Comparison of ENCODE assay signal across 8 cellular contexts in genomic region chr17:49748791-49749190, GRCh38. TPM values are rescaled to one million over a fixed set of nuclear protein-coding genes. Genes with fewer than 3 reads are reported as not detected.
A peak's percentile ranks its signal among the peaks of the same experiment; 100 is the strongest.
DNase-seq lines count a peak whose midpoint lies in the region; ATAC-seq and TF ChIP-seq lines count a peak whose summit lies in the region.

No MANE protein-coding gene starts in this region.

- POLR2A ChIA-PET in activated CD4-positive, alpha-beta T cell treated with anti-CD3 and anti-CD28 coated beads, Interleukin-2, amount 10 ng/mL, durations not matched to agents 7 days and 5 days (lab: Charles Lee), result interaction anchor here (0.6 kb wide), 1 partner anchor 14 kb away, joined by 4 read pairs; no protein-coding TSS in a partner anchor
- POLR2A ChIA-PET in A673 (lab: Charles Lee; ENCODE audit: low non-redundant PET), result no interaction called here

- intact Hi-C loops in A673 (cut with micrococcal nuclease; ENCODE audit: unreplicated experiment) (no loop called here), sigmoid colon (cut with DNase I) (no loop called here)

- H3K4me3 ChIP-seq in coronary artery (no peak overlapping the region), A673 (ENCODE audit: low read depth, low read length, poor library complexity, severe bottlenecking) (no peak overlapping the region), sigmoid colon (no peak overlapping the region)

- ATAC-seq in GM19043 (IDR thresholded peaks at IDR 0.05; ENCODE audit: low read depth, unreplicated experiment) (peak; percentile 86), HG03135 (IDR thresholded peaks at IDR 0.05; ENCODE audit: unreplicated experiment) (peak; percentile 85)

- TF ChIP-seq EP300 in sigmoid colon (IDR thresholded peaks at IDR 0.05), result no peak

- peaks cover 49% of the 10 kb centered on the region for H3K36me3 Mint-ChIP-seq in activated CD4-positive, alpha-beta T cell treated with anti-CD3 and anti-CD28 coated beads, Interleukin-2, amount 10 ng/mL, durations not matched to agents 7 days and 5 days (ENCODE audit: low read depth)

- H3K9me3 Mint-ChIP-seq in activated CD4-positive, alpha-beta T cell treated with anti-CD3 and anti-CD28 coated beads, Interleukin-2, amount 10 ng/mL, durations not matched to agents 7 days and 5 days, result peaks cover 3% of the 10 kb centered on the region

- H3K4me1 Mint-ChIP-seq in activated CD4-positive, alpha-beta T cell treated with anti-CD3 and anti-CD28 coated beads, Interleukin-2, amount 10 ng/mL, durations not matched to agents 7 days and 5 days, result peaks cover 75% of the 10 kb centered on the region

- TF ChIP-seq CTCF in coronary artery (IDR thresholded peaks at IDR 0.05), result no peak
- no peak for TF ChIP-seq CTCF in A673 (conservative IDR thresholded peaks at IDR 0.05; ENCODE audit: low read depth, low read length)
- no peak for TF ChIP-seq CTCF in sigmoid colon (IDR thresholded peaks at IDR 0.05)

- H3K27ac ChIP-seq in coronary artery (no peak overlapping the region), A673 (ENCODE audit: low read depth, low read length, poor library complexity, severe bottlenecking) (no peak overlapping the region), sigmoid colon (no peak overlapping the region)

- no peaks in the 10 kb centered on the region for H3K4me1 ChIP-seq in A673 (ENCODE audit: insufficient read depth, low read length, poor library complexity, severe bottlenecking)
- H3K4me1 ChIP-seq in sigmoid colon, result peaks cover 0 to 28% (median 3%) of the 10 kb centered on the region in 4 donors

- peak overlapping the region; percentile 92 for H3K27ac Mint-ChIP-seq in activated CD4-positive, alpha-beta T cell treated with anti-CD3 and anti-CD28 coated beads, Interleukin-2, amount 10 ng/mL, durations not matched to agents 7 days and 5 days

- CTCF ChIA-PET in activated CD4-positive, alpha-beta T cell treated with anti-CD3 and anti-CD28 coated beads, Interleukin-2, amount 10 ng/mL, durations not matched to agents 7 days and 5 days (lab: Charles Lee), result interaction anchor here (0.9 to 5.4 kb wide), 10 partner anchors 10 to 181 kb away, joined by 3 to 50 read pairs (median 4); partner anchors contain the start of genes FAM117A and SLC35B1
- CTCF ChIA-PET in A673 (lab: Charles Lee), result no interaction called here

- no peak for TF ChIP-seq POLR2A in sigmoid colon (IDR thresholded peaks at IDR 0.05)

- no peaks in the 10 kb centered on the region for H3K27me3 Mint-ChIP-seq in activated CD4-positive, alpha-beta T cell treated with anti-CD3 and anti-CD28 coated beads, Interleukin-2, amount 10 ng/mL, durations not matched to agents 7 days and 5 days

- H3K4me3 Mint-ChIP-seq in activated CD4-positive, alpha-beta T cell treated with anti-CD3 and anti-CD28 coated beads, Interleukin-2, amount 10 ng/mL, durations not matched to agents 7 days and 5 days, result peak overlapping the region; percentile 73

- 50 to 86% methylated on average over 7 of the region's 7 CpGs for WGBS in sigmoid colon, 2 donors

- H3K36me3 ChIP-seq in A673 (ENCODE audit: insufficient read depth, low read length, poor library complexity, severe bottlenecking), result no peaks in the 10 kb centered on the region
- H3K36me3 ChIP-seq in sigmoid colon, result no peaks in the 10 kb centered on the region

- DNase-seq in activated CD4-positive, alpha-beta T cell treated with anti-CD3 and anti-CD28 coated beads, Interleukin-2, amount 10 ng/mL, durations not matched to agents 7 days and 5 days, result peak; percentile 63
- DNase-seq in myocyte (ENCODE audit: low read depth), result peak; percentile 32
- DNase-seq in coronary artery (ENCODE audit: low spot score), result no peak
- DNase-seq in A673 (ENCODE audit: low spot score), result no peak
- DNase-seq in sigmoid colon, result no peak
- DNase-seq in NCI-H1930 (lab: John Stamatoyannopoulos, UW), result no peak

- no peaks in the 10 kb centered on the region for H3K27me3 ChIP-seq in A673 (replicated peaks; ENCODE audit: insufficient read depth, low read depth, low read length, poor library complexity)
- no peaks in the 10 kb centered on the region for H3K27me3 ChIP-seq in sigmoid colon

- H3K9me3 ChIP-seq in A673 (ENCODE audit: low read depth, low read length, poor library complexity, severe bottlenecking), result no peaks in the 10 kb centered on the region
- no peaks in the 10 kb centered on the region for H3K9me3 ChIP-seq in sigmoid colon

- no TSS peak for BruUV-seq in A673 (replicated peaks; lab: Mats Ljungman, UMichigan)

RNA-seq across cellular contexts. Expression of gene FAM117A, which starts 15.1 kb away (rescaled TPM):
- total RNA-seq in activated CD4-positive, alpha-beta T cell treated with anti-CD3 and anti-CD28 coated beads, Interleukin-2, amount 10 ng/mL, durations not matched to agents 7 days and 5 days, result 10 to 100 TPM; 30.6 to 34.1 TPM
- total RNA-seq in myocyte (21.0 and 27.9 TPM in 2 replicates), A673 (2021) (10.1 and 10.8 TPM in 2 replicates), sigmoid colon (10 to 100 TPM; 11.1 to 34.6 (median 27.4) TPM)
- polyA plus RNA-seq in myocyte (2012), result 5.4 TPM
- polyA plus RNA-seq in sigmoid colon, result 10 to 100 TPM in 1 of 3 donors, 1 to 10 TPM in 2; 3.5 to 15.6 (median 9.6) TPM

RNA-seq across cellular contexts. Expression of gene KAT7, which starts 39.7 kb away (rescaled TPM):
- total RNA-seq in activated CD4-positive, alpha-beta T cell treated with anti-CD3 and anti-CD28 coated beads, Interleukin-2, amount 10 ng/mL, durations not matched to agents 7 days and 5 days, result 10 to 100 TPM; 78.5 to 82.4 TPM
- total RNA-seq in myocyte (28.5 and 34.9 TPM in 2 replicates), A673 (2021) (94.0 and 96.2 TPM in 2 replicates), sigmoid colon (10 to 100 TPM; 23.8 to 34.9 (median 32.0) TPM)
- polyA plus RNA-seq in myocyte (2012), result 22.3 TPM
- polyA plus RNA-seq in sigmoid colon, result 10 to 100 TPM in 1 of 3 donors, 1 to 10 TPM in 2; 6.2 to 14.3 (median 9.0) TPM

RNA-seq across cellular contexts. Expression of gene SLC35B1, which starts 41.0 kb away (rescaled TPM):
- 10 to 100 TPM; 55.8 to 70.1 TPM for total RNA-seq in activated CD4-positive, alpha-beta T cell treated with anti-CD3 and anti-CD28 coated beads, Interleukin-2, amount 10 ng/mL, durations not matched to agents 7 days and 5 days
- total RNA-seq in myocyte (88.3 and 96.5 TPM in 2 replicates), A673 (2021) (104 and 106 TPM in 2 replicates), sigmoid colon (10 to 100 TPM; 13.0 to 34.9 (median 20.0) TPM)
- polyA plus RNA-seq in myocyte (2012), result 86.4 TPM
- 10 to 100 TPM; 24.0 to 59.7 (median 26.6) TPM for polyA plus RNA-seq in sigmoid colon

Comparison
In these comparisons a context has a peak if more than half of its experiments do, and no peak if none do; other contexts are left out.
1. DNase-seq: peak in activated CD4-positive, alpha-beta T cell treated with anti-CD3 and anti-CD28 coated beads, Interleukin-2, amount 10 ng/mL, durations not matched to agents 7 days and 5 days (single experiment) and myocyte (single experiment); none in coronary artery (single experiment), A673 (single experiment), sigmoid colon (single experiment) and NCI-H1930 (0 of 2).